20 cellular contexts compared by ENCODE assay signal in the genomic region with DNA sequence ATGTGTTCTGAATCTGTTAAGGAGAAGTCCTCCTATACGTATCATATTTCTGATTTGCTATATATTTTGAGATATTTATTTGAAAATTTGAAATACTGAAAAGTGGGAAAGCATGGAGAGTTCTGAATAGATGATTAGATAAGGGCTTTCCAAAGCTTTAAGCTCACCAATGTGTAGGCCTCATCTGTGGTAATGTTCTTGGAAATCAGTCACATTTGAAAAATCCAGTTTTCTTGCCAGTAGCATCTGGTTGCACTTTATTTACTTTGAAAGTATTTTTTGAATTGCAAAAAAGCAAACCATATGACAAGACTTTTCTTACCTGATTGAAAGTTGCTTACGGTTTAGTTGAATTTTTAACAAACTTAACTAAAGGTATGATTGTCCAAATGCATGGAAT. TPM values are rescaled to one million over a fixed set of nuclear protein-coding genes. Genes with fewer than 3 reads are reported as not detected.
A peak's percentile ranks its signal among the peaks of the same experiment; 100 is the strongest.
DNase-seq lines count a peak whose midpoint lies in the region; ATAC-seq and TF ChIP-seq lines count a peak whose summit lies in the region.
"Had no signal": no experiment of that assay in that cellular context is flagged by ENCODE, and none has a peak within 500 bp of the region (broad histone marks: within the 10 kb centered on the region; RNA-seq: fewer than 3 reads in every experiment).

No MANE protein-coding gene starts in this region.

- H3K14ac ChIP-seq in IMR-90 (replicated peaks; ENCODE audit: low read depth, low read length): no peak overlapping the region

- H3K36me3 ChIP-seq in IMR-90 (ENCODE audit: control insufficient read depth, insufficient read depth, low read length) (no peaks in the 10 kb centered on the region), BE2C (no peaks in the 10 kb centered on the region)

- WGBS in IMR-90 (ENCODE audit: extremely low coverage in 2 of 2, insufficient read length in 1 of 2), 2 experiments: no CpG with 5 or more reads among the region's 2 CpGs

- CTCF ChIA-PET in IMR-90 (lab: Yijun Ruan, JAX): no interaction called here

- H4K91ac ChIP-seq in IMR-90 (ENCODE audit: insufficient read depth, low read depth, low read length): no peak overlapping the region

- intact Hi-C loops in IMR-90 (cut with micrococcal nuclease): no loop called here

- in situ Hi-C loops in IMR-90 (cut with MboI; ENCODE audit: low sequenced_read_pairs): no loop called here

- no peak overlapping the region for H3K56ac ChIP-seq in IMR-90 (ENCODE audit: extremely low read depth, insufficient read depth, low read length)

- no peak overlapping the region for H3K4ac ChIP-seq in IMR-90 (ENCODE audit: low read depth, low read length)

- no peak overlapping the region for H2AFZ ChIP-seq in IMR-90 (replicated peaks; ENCODE audit: low read length, poor library complexity)

- no peak for TF ChIP-seq RAD21 in IMR-90 (IDR thresholded peaks at IDR 0.05; ENCODE audit: low read length)

- TF ChIP-seq CTCF in IMR-90 (conservative IDR thresholded peaks at IDR 0.05; ENCODE audit: low read depth, low read length): no peak
- TF ChIP-seq CTCF in BE2C (IDR thresholded peaks at IDR 0.05; ENCODE audit: low read depth, low read length): no peak

- H3K9ac ChIP-seq in IMR-90 (ENCODE audit: low read depth, low read length): no peak overlapping the region
- H3K9ac ChIP-seq: BLaER1 treated with 17β-estradiol and CSF1 and Interleukin-3, amounts not matched to agents 10 nM and 100 nM; KMS-11 had no signal

- H3K9me1 ChIP-seq in IMR-90 (ENCODE audit: insufficient read depth, low read length): 0 out of 2 replicates have a peak, but pooled peaks cover 2% of the 10 kb centered on the region

- no peak overlapping the region for H3K4me2 ChIP-seq in IMR-90 (ENCODE audit: low read depth, low read length)
- H3K4me2 ChIP-seq: BLaER1 treated with 17β-estradiol and CSF1 and Interleukin-3, amounts not matched to agents 10 nM and 100 nM; KMS-11 had no signal

- peaks cover 14% of the 10 kb centered on the region for H4K20me1 ChIP-seq in IMR-90 (ENCODE audit: insufficient read depth, low read length)

- H4K5ac ChIP-seq in IMR-90 (ENCODE audit: low read depth, low read length): no peak overlapping the region

- no peak overlapping the region for H2AK9ac ChIP-seq in IMR-90 (replicated peaks; ENCODE audit: low read depth, low read length, poor library complexity)

- no peak overlapping the region for H2BK20ac ChIP-seq in IMR-90 (ENCODE audit: low read depth, low read length)

- no peak overlapping the region for H3K4me3 ChIP-seq in IMR-90 (ENCODE audit: insufficient read depth, low read depth, low read length)
- no peak overlapping the region for H3K4me3 ChIP-seq in BE2C (ENCODE audit: low read depth, low read length)
- H3K4me3 ChIP-seq: BLaER1 treated with 17β-estradiol and CSF1 and Interleukin-3, amounts not matched to agents 10 nM and 100 nM; SK-N-MC had no signal

- H2BK5ac ChIP-seq in IMR-90 (ENCODE audit: low read depth, low read length, poor library complexity, severe bottlenecking): no peak overlapping the region

- H4K8ac ChIP-seq in IMR-90 (ENCODE audit: low read depth in 2 of 2, low read length in 2 of 2): no peak overlapping the region

- H3K4me1 ChIP-seq in IMR-90 (ENCODE audit: control insufficient read depth, insufficient read depth, low read length): peaks cover 4% of the 10 kb centered on the region; the same call in 1 of the 2 replicates
- peaks cover 14% of the 10 kb centered on the region for H3K4me1 ChIP-seq in BE2C

- peak; percentile 17 for DNase-seq in EH (ENCODE audit: low read depth)
- peak; percentile 42 for DNase-seq in IMR-90
- peak; percentile 58 for DNase-seq in fibroblast of gingiva (ENCODE audit: low read depth)
- DNase-seq in cerebellar cortex (ENCODE audit: low spot score): no peak
- no peak for DNase-seq in BE2C
- DNase-seq: ACHN; Calu3; CD8-positive, alpha-beta T cell; EL; NCI-H1417 treated with DMSO at 0.1 percent for 48 hours; NCI-H187 treated with DMSO at 0.1 percent for 48 hours; NCI-H226; NCI-H524; NCI-H82; SHP77 had no signal

- no TSS peak for BruUV-seq in IMR-90 (replicated peaks; lab: Mats Ljungman, UMichigan)

- no peak for TF ChIP-seq POLR2A in IMR-90 (IDR thresholded peaks at IDR 0.05; ENCODE audit: low read depth, low read length)

- H3K27me3 ChIP-seq in IMR-90 (ENCODE audit: control insufficient read depth, insufficient read depth, low read length) (no peaks in the 10 kb centered on the region), BE2C (no peaks in the 10 kb centered on the region)
- H3K27me3 ChIP-seq: BLaER1 treated with 17β-estradiol and CSF1 and Interleukin-3, amounts not matched to agents 10 nM and 100 nM had no signal

- dilution Hi-C loops in IMR-90 (cut with HindIII; ENCODE audit: low sequenced_read_pairs, unreplicated experiment): no loop called here

- POLR2A ChIA-PET in IMR-90 (lab: Charles Lee; ENCODE audit: unreplicated experiment): no interaction called here

- H3K79me1 ChIP-seq in IMR-90 (ENCODE audit: low read depth in 1 of 2, low read length in 2 of 2): peaks cover 26 to 44% of the 10 kb centered on the region in 2 experiments

- no peaks in the 10 kb centered on the region for H3K9me3 ChIP-seq in IMR-90 (ENCODE audit: control insufficient read depth, insufficient read depth, low read length)
- H3K9me3 ChIP-seq in BE2C: no peaks in the 10 kb centered on the region
- H3K9me3 ChIP-seq: BLaER1 treated with 17β-estradiol and CSF1 and Interleukin-3, amounts not matched to agents 10 nM and 100 nM had no signal

- no peak overlapping the region for H2BK15ac ChIP-seq in IMR-90 (ENCODE audit: low read depth, low read length)

- no peak overlapping the region for H3K18ac ChIP-seq in IMR-90 (ENCODE audit: low read depth, low read length)

- ATAC-seq in IMR-90 (ENCODE audit: low read depth): no peak
- ATAC-seq in GM21367 (IDR thresholded peaks at IDR 0.05; ENCODE audit: unreplicated experiment): no peak
- ATAC-seq in HG03108 (IDR thresholded peaks at IDR 0.05; ENCODE audit: unreplicated experiment): no peak
- ATAC-seq: CD8-positive, alpha-beta T cell had no signal

- no peak overlapping the region for H2BK120ac ChIP-seq in IMR-90 (ENCODE audit: low read depth, low read length)

- H2AK5ac ChIP-seq in IMR-90 (ENCODE audit: low read depth, low read length): no peak overlapping the region

- no peak overlapping the region for H3K23ac ChIP-seq in IMR-90 (ENCODE audit: low read depth, low read length)

- H3K27ac ChIP-seq in IMR-90 (ENCODE audit: insufficient read depth, low read length): no peak overlapping the region
- H3K27ac ChIP-seq: BLaER1 treated with 17β-estradiol and CSF1 and Interleukin-3, amounts not matched to agents 10 nM and 100 nM; KMS-11; SK-N-MC had no signal

TF ChIP-seq in IMR-90, 13 proteins besides CTCF, POLR2A, EP300 and RAD21:
- TF ChIP-seq, protein P1, sequence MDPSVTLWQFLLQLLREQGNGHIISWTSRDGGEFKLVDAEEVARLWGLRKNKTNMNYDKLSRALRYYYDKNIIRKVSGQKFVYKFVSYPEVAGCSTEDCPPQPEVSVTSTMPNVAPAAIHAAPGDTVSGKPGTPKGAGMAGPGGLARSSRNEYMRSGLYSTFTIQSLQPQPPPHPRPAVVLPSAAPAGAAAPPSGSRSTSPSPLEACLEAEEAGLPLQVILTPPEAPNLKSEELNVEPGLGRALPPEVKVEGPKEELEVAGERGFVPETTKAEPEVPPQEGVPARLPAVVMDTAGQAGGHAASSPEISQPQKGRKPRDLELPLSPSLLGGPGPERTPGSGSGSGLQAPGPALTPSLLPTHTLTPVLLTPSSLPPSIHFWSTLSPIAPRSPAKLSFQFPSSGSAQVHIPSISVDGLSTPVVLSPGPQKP (IDR thresholded peaks at IDR 0.05; ENCODE audit: borderline replicate concordance, low read depth, low read length): no peak
- TF ChIP-seq RCOR1 (IDR thresholded peaks at IDR 0.05; ENCODE audit: insufficient replicate concordance, low read length) (no peak), FOS (IDR thresholded peaks at IDR 0.05; ENCODE audit: low read depth, low read length) (no peak), USF2 (IDR thresholded peaks at IDR 0.05; ENCODE audit: low read depth, low read length) (no peak), CEBPB (IDR thresholded peaks at IDR 0.05; ENCODE audit: low read depth, low read length) (no peak), NFE2L2 (IDR thresholded peaks at IDR 0.05; ENCODE audit: low read depth, low read length) (no peak), MXI1 (IDR thresholded peaks at IDR 0.05; ENCODE audit: borderline replicate concordance, low read depth, low read length) (no peak), CHD1 (IDR thresholded peaks at IDR 0.05; ENCODE audit: low read depth, low read length) (no peak), MAFK (IDR thresholded peaks at IDR 0.05; ENCODE audit: low read depth, low read length) (no peak), BHLHE40 (IDR thresholded peaks at IDR 0.05; ENCODE audit: low read depth, low read length) (no peak), RFX5 (IDR thresholded peaks at IDR 0.05; ENCODE audit: low read depth, low read length) (no peak), SMC3 (IDR thresholded peaks at IDR 0.05; ENCODE audit: low read depth, low read length) (no peak), MAZ (IDR thresholded peaks at IDR 0.05; ENCODE audit: borderline replicate concordance, low read depth, low read length) (no peak)

RNA-seq across cellular contexts. Expression of gene ADD3, which starts 21.7 kb away (rescaled TPM):
- 137 and 212 TPM in 2 replicates for total RNA-seq in IMR-90 (2012; rRNA removed)
- polyA plus RNA-seq in IMR-90 (2012; rRNA removed): 138 and 153 TPM in 2 replicates
- polyA plus RNA-seq in IMR-90 (2012; cell fraction: cytosol; rRNA removed): 10.8 and 15.8 TPM in 2 replicates
- 20.6 and 239 TPM in 2 replicates for polyA plus RNA-seq in IMR-90 (2012; cell fraction: nucleus; rRNA removed; ENCODE audit: low replicate concordance)
- polyA plus RNA-seq in BE2C (2012; ENCODE audit: insufficient read depth, insufficient read length, low read depth): 26.0 TPM

Comparison
In these comparisons a context has a peak if more than half of its experiments do, and no peak if none do; other contexts are left out.
1. DNase-seq: peak in EH (single experiment), IMR-90 (single experiment) and fibroblast of gingiva (single experiment); none in cerebellar cortex (single experiment) and BE2C (single experiment).